Comparison of ENCODE assay signal across 9 cellular contexts in the genomic region with DNA sequence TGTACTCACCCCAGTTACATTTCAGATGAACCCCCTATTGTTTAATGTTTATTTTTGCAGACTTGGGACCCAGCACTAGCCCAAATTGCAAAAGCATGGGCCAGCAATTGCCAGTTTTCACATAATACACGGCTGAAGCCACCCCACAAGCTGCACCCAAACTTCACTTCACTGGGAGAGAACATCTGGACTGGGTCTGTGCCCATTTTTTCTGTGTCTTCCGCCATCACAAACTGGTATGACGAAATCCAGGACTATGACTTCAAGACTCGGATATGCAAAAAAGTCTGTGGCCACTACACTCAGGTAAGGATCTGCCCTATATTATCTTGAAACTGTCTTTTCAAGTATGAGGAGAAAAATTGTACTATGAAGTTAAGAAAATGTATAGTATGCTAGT. TPM values are rescaled to one million over a fixed set of nuclear protein-coding genes. Genes with fewer than 3 reads are reported as not detected.
DNase-seq lines count a peak whose midpoint lies in the region; ATAC-seq and TF ChIP-seq lines count a peak whose summit lies in the region.
"Had no signal": no experiment of that assay in that cellular context is flagged by ENCODE, and none has a peak within 500 bp of the region (broad histone marks: within the 10 kb centered on the region; RNA-seq: fewer than 3 reads in every experiment).

No MANE protein-coding gene starts in this region.

- no peak for TF ChIP-seq POLR2A in heart left ventricle (IDR thresholded peaks at IDR 0.05)
- TF ChIP-seq POLR2A in body of pancreas (IDR thresholded peaks at IDR 0.05), result no peak

- no peak for ATAC-seq in heart left ventricle
- no peak for ATAC-seq in Right ventricle myocardium superior (ENCODE audit: poor library complexity)
- no peak for ATAC-seq in activated CD8-positive, alpha-beta T cell treated with anti-CD3 and anti-CD28 coated beads, Interleukin-2, amount 10 ng/mL, durations not matched to agents 7 days and 5 days
- ATAC-seq in body of pancreas, result no peak
- no peak for ATAC-seq in HG03025 (IDR thresholded peaks at IDR 0.05; ENCODE audit: low FRiP score, unreplicated experiment)

- CTCF ChIA-PET in activated CD8-positive, alpha-beta T cell treated with anti-CD3 and anti-CD28 coated beads, Interleukin-2, amount 10 ng/mL, durations not matched to agents 7 days and 5 days (lab: Charles Lee), result interaction anchor here (1.0 to 6.1 kb wide), 7 partner anchors 17 to 149 kb away, joined by 4 to 62 read pairs (median 31); a partner anchor contains a TSS

- H3K27ac Mint-ChIP-seq in activated CD8-positive, alpha-beta T cell treated with anti-CD3 and anti-CD28 coated beads, Interleukin-2, amount 10 ng/mL, durations not matched to agents 7 days and 5 days, result peak overlapping the region; percentile 100

- H3K27me3 ChIP-seq in heart left ventricle (no peaks in the 10 kb centered on the region), kidney epithelial cell (ENCODE audit: control insufficient read depth, insufficient read depth, low read length) (no peaks in the 10 kb centered on the region), body of pancreas (no peaks in the 10 kb centered on the region)

- H3K36me3 ChIP-seq in heart left ventricle (peaks cover 0 to 7% (median 0%) of the 10 kb centered on the region in 9 donors), kidney epithelial cell (ENCODE audit: control insufficient read depth, insufficient read depth, low read length) (no peaks in the 10 kb centered on the region), urinary bladder (ENCODE audit: insufficient read depth) (no peaks in the 10 kb centered on the region), body of pancreas (replicated peaks in 1 of 2; ENCODE audit: insufficient read depth in 1 of 2, low read depth in 2 of 2) (no peaks in the 10 kb centered on the region)

- POLR2A ChIA-PET in activated CD8-positive, alpha-beta T cell treated with anti-CD3 and anti-CD28 coated beads, Interleukin-2, amount 10 ng/mL, durations not matched to agents 7 days and 5 days (lab: Charles Lee), result interaction anchor here (1.3 to 3.2 kb wide), 3 partner anchors 29 to 550 kb away, joined by 6 to 24 read pairs (median 9); a partner anchor contains a TSS

- WGBS in heart left ventricle, 4 donors, result 74 to 85% (median 79%) methylated on average over 4 of the region's 4 CpGs
- 63% methylated on average over 4 of the region's 4 CpGs for WGBS in urinary bladder
- WGBS in body of pancreas, 2 donors, result 61 to 68% methylated on average over 4 of the region's 4 CpGs

- no peak for DNase-seq in heart left ventricle
- DNase-seq in Right ventricle myocardium superior, result no peak
- DNase-seq in activated CD8-positive, alpha-beta T cell treated with anti-CD3 and anti-CD28 coated beads, Interleukin-2, amount 10 ng/mL, durations not matched to agents 7 days and 5 days, result no peak
- DNase-seq in kidney epithelial cell (ENCODE audit: low read depth), result no peak
- no peak for DNase-seq in body of pancreas
- no peak for DNase-seq in NCI-H146 (lab: John Stamatoyannopoulos, UW)
- DNase-seq: DMS153 had no signal

- no peak for TF ChIP-seq CTCF in heart left ventricle (IDR thresholded peaks at IDR 0.05)
- TF ChIP-seq CTCF in kidney epithelial cell (IDR thresholded peaks at IDR 0.05; ENCODE audit: insufficient read depth, low read length, poor library complexity, severe bottlenecking), result no peak
- TF ChIP-seq CTCF in body of pancreas (IDR thresholded peaks at IDR 0.05), result no peak

- H3K9me3 ChIP-seq in heart left ventricle (no peaks in the 10 kb centered on the region), body of pancreas (no peaks in the 10 kb centered on the region)

- H3K4me1 Mint-ChIP-seq in activated CD8-positive, alpha-beta T cell treated with anti-CD3 and anti-CD28 coated beads, Interleukin-2, amount 10 ng/mL, durations not matched to agents 7 days and 5 days (ENCODE audit: low read depth), result peaks cover 71% of the 10 kb centered on the region

- peak overlapping the region; percentile 91 for H3K4me3 Mint-ChIP-seq in activated CD8-positive, alpha-beta T cell treated with anti-CD3 and anti-CD28 coated beads, Interleukin-2, amount 10 ng/mL, durations not matched to agents 7 days and 5 days

- H3K4me1 ChIP-seq in heart left ventricle (peaks cover 0 to 80% (median 0%) of the 10 kb centered on the region in 12 donors), urinary bladder (ENCODE audit: insufficient read depth) (no peaks in the 10 kb centered on the region), body of pancreas (no peaks in the 10 kb centered on the region)

- intact Hi-C loops in heart left ventricle (cut with DNase I) (loop anchor here in 6 of 10 donors (5.0 to 10.0 kb wide), 4 partner anchors 87 to 787 kb away; a partner anchor contains a TSS), Right ventricle myocardium superior (cut with DNase I) (loop anchor here (10.0 kb wide), 1 partner anchor 147 kb away; a partner anchor contains a TSS), body of pancreas (cut with DNase I) (no loop called here)

- H3K27me3 Mint-ChIP-seq in activated CD8-positive, alpha-beta T cell treated with anti-CD3 and anti-CD28 coated beads, Interleukin-2, amount 10 ng/mL, durations not matched to agents 7 days and 5 days (ENCODE audit: low read depth), result no peaks in the 10 kb centered on the region

- H3K36me3 Mint-ChIP-seq in activated CD8-positive, alpha-beta T cell treated with anti-CD3 and anti-CD28 coated beads, Interleukin-2, amount 10 ng/mL, durations not matched to agents 7 days and 5 days (ENCODE audit: low read depth), result peaks cover 24% of the 10 kb centered on the region

- H3K4me3 ChIP-seq in heart left ventricle, result peak overlapping the region in 10 of 12 donors; percentile 5 to 68 (median 50)
- peak overlapping the region; percentile 34 for H3K4me3 ChIP-seq in kidney epithelial cell (ENCODE audit: low read depth, low read length)
- peak overlapping the region; percentile 57 for H3K4me3 ChIP-seq in urinary bladder (ENCODE audit: low read depth, low read length)
- no peak overlapping the region for H3K4me3 ChIP-seq in body of pancreas

- H3K9me3 Mint-ChIP-seq in activated CD8-positive, alpha-beta T cell treated with anti-CD3 and anti-CD28 coated beads, Interleukin-2, amount 10 ng/mL, durations not matched to agents 7 days and 5 days (ENCODE audit: insufficient read depth), result no peaks in the 10 kb centered on the region

- H3K27ac ChIP-seq in heart left ventricle (peak overlapping the region in 5 of 12 donors; percentile 15 to 98 (median 45)), urinary bladder (ENCODE audit: low read depth) (peak overlapping the region; percentile 38), body of pancreas (peak overlapping the region in 1 of 4 donors; percentile 60)

RNA-seq across cellular contexts. Expression of a gene that starts 1.2 kb away (rescaled TPM):
- 10 to 100 TPM in 3 of 9 donors, 1 to 10 TPM in 6; 3.2 to 58.6 (median 7.4) TPM for total RNA-seq in heart left ventricle
- polyA plus RNA-seq in heart left ventricle, result 1 to 10 TPM; 1.2 to 2.7 TPM
- total RNA-seq in Right ventricle myocardium superior, result 10.9 TPM
- total RNA-seq in activated CD8-positive, alpha-beta T cell treated with anti-CD3 and anti-CD28 coated beads, Interleukin-2, amount 10 ng/mL, durations not matched to agents 7 days and 5 days, result 10 to 100 TPM; 30.5 to 33.0 TPM
- total RNA-seq in kidney epithelial cell, result 28.4 and 31.9 TPM in 2 replicates
- total RNA-seq in urinary bladder, result 23.3 TPM
- polyA plus RNA-seq in urinary bladder, result 21.8 TPM
- 1 to 10 TPM; 5.4 to 6.3 TPM for total RNA-seq in body of pancreas

RNA-seq across cellular contexts. Expression of a gene that starts 29.6 kb away (rescaled TPM):
- total RNA-seq in heart left ventricle (10 to 100 TPM; 16.4 to 42.6 (median 31.1) TPM), Right ventricle myocardium superior (25.2 TPM), kidney epithelial cell (20.5 and 31.2 TPM in 2 replicates), urinary bladder (71.6 TPM), body of pancreas (10 to 100 TPM in 1 of 2 donors, 1 to 10 TPM in 1; 9.3 to 33.9 TPM)
- polyA plus RNA-seq in heart left ventricle (10 to 100 TPM in 1 of 2 donors, 1 to 10 TPM in 1; 9.3 to 20.9 TPM), urinary bladder (22.4 TPM)
- 10 to 100 TPM; 71.0 to 73.1 TPM for total RNA-seq in activated CD8-positive, alpha-beta T cell treated with anti-CD3 and anti-CD28 coated beads, Interleukin-2, amount 10 ng/mL, durations not matched to agents 7 days and 5 days

Comparison
In these comparisons a context has a peak if more than half of its experiments do, and no peak if none do; other contexts are left out.
1. H3K4me3 ChIP-seq: peak in heart left ventricle (10 of 12), kidney epithelial cell (single experiment) and urinary bladder (single experiment); none in body of pancreas (0 of 2).